ENCODE assay signal across 8 cellular contexts in genomic region chr16:685967-686366, GRCh38.
A peak's percentile ranks its signal among the peaks of the same experiment; 100 is the strongest.
DNase-seq lines count a peak whose midpoint lies in the region; TF ChIP-seq lines count a peak whose summit lies in the region.

No MANE protein-coding gene starts in this region.

- TF ChIP-seq CTCF in cardiac fibroblast (IDR thresholded peaks at IDR 0.05; ENCODE audit: low read depth, low read length) (peak; percentile 51), retinal pigment epithelial cell (conservative IDR thresholded peaks at IDR 0.05; ENCODE audit: low read depth, low read length) (peak; percentile 61)

- DNase-seq in NCI-H2227 (lab: John Stamatoyannopoulos, UW; ENCODE audit: unreplicated experiment) (peak; percentile 28), NCI-H2227 treated with DMSO at 0.1 percent for 48 hours (lab: John Stamatoyannopoulos, UW) (no peak), NCI-H1930 (lab: John Stamatoyannopoulos, UW) (peak; percentile 35 to 69), cardiac fibroblast (ENCODE audit: low read depth in 2 of 2) (peak; percentile 39 to 51), retinal pigment epithelial cell (ENCODE audit: low read depth) (no peak), NCI-H226 (no peak), NCI-H187 treated with DMSO at 0.1 percent for 48 hours (lab: John Stamatoyannopoulos, UW) (no peak), NK-92 (lab: John Stamatoyannopoulos, UW; ENCODE audit: unreplicated experiment) (no peak)

- no peak overlapping the region for H3K4me3 ChIP-seq in cardiac fibroblast (replicated peaks in 1 of 2; ENCODE audit: low read depth in 2 of 2, low read length in 2 of 2)
- H3K4me3 ChIP-seq in retinal pigment epithelial cell (ENCODE audit: low read length) = no peak overlapping the region

Comparison
In these comparisons a context has a peak if more than half of its experiments do, and no peak if none do; other contexts are left out.
1. DNase-seq: peak in NCI-H2227 (single experiment), NCI-H1930 (2 of 2) and cardiac fibroblast (2 of 2); none in NCI-H2227 treated with DMSO at 0.1 percent for 48 hours (single experiment), retinal pigment epithelial cell (single experiment), NCI-H226 (single experiment), NCI-H187 treated with DMSO at 0.1 percent for 48 hours (single experiment) and NK-92 (single experiment).